ENCODE assay signal across 31 cellular contexts in the genomic region with DNA sequence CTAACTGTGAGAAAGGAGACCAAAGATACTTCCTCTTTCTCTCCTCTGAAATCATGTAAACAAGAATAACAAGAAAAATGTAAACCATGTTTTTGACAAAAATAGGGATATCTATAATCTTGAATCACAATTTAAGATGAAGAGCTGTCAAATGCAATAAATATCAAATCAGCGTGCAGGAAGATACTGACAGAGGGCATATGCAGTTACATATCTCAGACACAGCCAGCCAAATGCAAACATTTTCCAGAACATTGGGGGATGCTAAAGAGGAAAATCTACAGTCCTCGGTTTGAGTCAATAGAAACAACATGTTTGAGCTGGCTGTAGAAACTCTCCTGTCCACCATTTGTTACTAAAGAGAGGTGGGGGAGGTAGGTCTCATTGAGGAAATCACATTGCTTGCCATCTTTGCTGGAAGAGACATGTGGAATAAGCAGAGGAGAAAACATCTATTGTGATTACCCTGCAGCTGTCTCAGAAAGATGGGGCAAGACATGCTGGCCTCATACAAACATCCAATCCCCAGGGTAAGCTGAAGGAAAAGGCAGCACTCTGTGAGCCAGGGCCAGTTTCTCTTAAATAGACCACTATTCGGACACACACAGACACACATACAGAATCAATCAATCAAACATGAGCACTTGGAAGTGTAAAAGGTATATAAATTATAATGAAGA. TPM values are rescaled to one million over a fixed set of nuclear protein-coding genes. Genes with fewer than 3 reads are reported as not detected.
"Had no signal": no experiment of that assay in that cellular context is flagged by ENCODE, and none has a peak within 500 bp of the region (broad histone marks: within the 10 kb centered on the region; RNA-seq: fewer than 3 reads in every experiment).

No MANE protein-coding gene starts in this region.

- H3K4me1 ChIP-seq: heart left ventricle, suprapubic skin, tibial artery, upper lobe of right lung had no signal

- FAIRE-seq: endothelial cell of umbilical vein, kidney, TTC549 had no signal

- H3K4me3 Mint-ChIP-seq: activated naive CD4-positive, alpha-beta T cell treated with anti-CD3 and anti-CD28 coated beads, Interleukin-2, amount 50 U/mL, for 24 hours; activated naive CD8-positive, alpha-beta T cell treated with anti-CD3 and anti-CD28 coated beads, Interleukin-2, amount 50 U/mL, for 24 hours; activated T-cell treated with anti-CD3 and anti-CD28 coated beads, Interleukin-2, amount 50 U/mL, for 24 hours; activated T-helper 17 cell treated with anti-CD3 and anti-CD28 coated beads, Interleukin-2, amount 50 U/mL, for 72 hours; immature natural killer cell; naive B cell; nephron progenitor cell had no signal

- DNase-seq: activated CD4-positive, alpha-beta T cell treated with anti-CD3 and anti-CD28 coated beads for 48 hours; activated CD4-positive, alpha-beta T cell treated with anti-CD3 and anti-CD28 coated beads, Interleukin-2, amount 50 U/mL, for 48 hours; activated CD8-positive, alpha-beta memory T cell treated with anti-CD3 and anti-CD28 coated beads, Interleukin-2, amount 50 U/mL, for 48 hours; activated naive CD8-positive, alpha-beta T cell treated with anti-CD3 and anti-CD28 coated beads, Interleukin-2, amount 50 U/mL, for 24 hours; activated T-cell treated with anti-CD3 and anti-CD28 coated beads, Interleukin-2, amount 50 U/mL, for 24 hours; amygdala; caudate nucleus; cortex of kidney; foreskin fibroblast; heart left ventricle; hypothalamus; immature natural killer cell; kidney; left colon; mammary epithelial cell; naive B cell; nephron progenitor cell; ovary; stimulated activated naive CD4-positive, alpha-beta T cell; T-helper 9 cell; tibial artery; upper lobe of right lung had no signal

- H3K27ac ChIP-seq: heart left ventricle, ovary, suprapubic skin, tibial artery, upper lobe of right lung, VCaP had no signal

- H3K4me3 ChIP-seq: heart left ventricle, ovary, suprapubic skin, tibial artery, upper lobe of right lung had no signal

- H3K36me3 ChIP-seq: heart left ventricle, ovary, suprapubic skin, tibial artery, upper lobe of right lung had no signal

- H3K27me3 Mint-ChIP-seq: activated naive CD4-positive, alpha-beta T cell treated with anti-CD3 and anti-CD28 coated beads, Interleukin-2, amount 50 U/mL, for 24 hours; activated naive CD8-positive, alpha-beta T cell treated with anti-CD3 and anti-CD28 coated beads, Interleukin-2, amount 50 U/mL, for 24 hours; activated T-cell treated with anti-CD3 and anti-CD28 coated beads, Interleukin-2, amount 50 U/mL, for 24 hours; activated T-helper 17 cell treated with anti-CD3 and anti-CD28 coated beads, Interleukin-2, amount 50 U/mL, for 72 hours; naive B cell; progenitor cell of endocrine pancreas had no signal

- H3K9me3 ChIP-seq: heart left ventricle, ovary, tibial artery, upper lobe of right lung had no signal

- H3K4me1 Mint-ChIP-seq: activated naive CD4-positive, alpha-beta T cell treated with anti-CD3 and anti-CD28 coated beads, Interleukin-2, amount 50 U/mL, for 24 hours; activated naive CD8-positive, alpha-beta T cell treated with anti-CD3 and anti-CD28 coated beads, Interleukin-2, amount 50 U/mL, for 24 hours; activated T-helper 17 cell treated with anti-CD3 and anti-CD28 coated beads, Interleukin-2, amount 50 U/mL, for 72 hours; immature natural killer cell; naive B cell had no signal

- H3K27ac Mint-ChIP-seq: activated naive CD4-positive, alpha-beta T cell treated with anti-CD3 and anti-CD28 coated beads, Interleukin-2, amount 50 U/mL, for 24 hours; activated naive CD8-positive, alpha-beta T cell treated with anti-CD3 and anti-CD28 coated beads, Interleukin-2, amount 50 U/mL, for 24 hours; activated T-cell treated with anti-CD3 and anti-CD28 coated beads, Interleukin-2, amount 50 U/mL, for 24 hours; activated T-helper 17 cell treated with anti-CD3 and anti-CD28 coated beads, Interleukin-2, amount 50 U/mL, for 72 hours; immature natural killer cell; naive B cell; nephron progenitor cell; progenitor cell of endocrine pancreas had no signal

- H3K27me3 ChIP-seq: heart left ventricle, ovary, suprapubic skin, tibial artery, upper lobe of right lung had no signal

- ATAC-seq: activated CD4-positive, CD25-positive, alpha-beta regulatory T cell treated with anti-CD3 and anti-CD28 coated beads, Interleukin-2, amount 50 U/mL, for 24 hours; activated naive CD8-positive, alpha-beta T cell treated with anti-CD3 and anti-CD28 coated beads, Interleukin-2, amount 50 U/mL, for 24 hours; activated T-helper 17 cell treated with anti-CD3 and anti-CD28 coated beads, Interleukin-2, amount 50 U/mL, for 72 hours; heart left ventricle; left colon; upper lobe of right lung had no signal

- H3K9me3 Mint-ChIP-seq: activated naive CD8-positive, alpha-beta T cell treated with anti-CD3 and anti-CD28 coated beads, Interleukin-2, amount 50 U/mL, for 24 hours; activated T-helper 17 cell treated with anti-CD3 and anti-CD28 coated beads, Interleukin-2, amount 50 U/mL, for 72 hours had no signal

- H3K36me3 Mint-ChIP-seq: activated naive CD4-positive, alpha-beta T cell treated with anti-CD3 and anti-CD28 coated beads, Interleukin-2, amount 50 U/mL, for 24 hours; immature natural killer cell; naive B cell had no signal

RNA-seq across cellular contexts. Expression of a gene that starts 43.5 kb away (rescaled TPM):
- total RNA-seq: activated CD8-positive, alpha-beta memory T cell treated with anti-CD3 and anti-CD28 coated beads for 36 hours; activated T-helper 17 cell treated with anti-CD3 and anti-CD28 coated beads, Interleukin-2, amount 50 U/mL, for 72 hours had no signal
- polyA plus RNA-seq: endothelial cell of umbilical vein, immature natural killer cell had no signal
